Comparison of ENCODE assay signal across 1 cellular context in the genomic region with DNA sequence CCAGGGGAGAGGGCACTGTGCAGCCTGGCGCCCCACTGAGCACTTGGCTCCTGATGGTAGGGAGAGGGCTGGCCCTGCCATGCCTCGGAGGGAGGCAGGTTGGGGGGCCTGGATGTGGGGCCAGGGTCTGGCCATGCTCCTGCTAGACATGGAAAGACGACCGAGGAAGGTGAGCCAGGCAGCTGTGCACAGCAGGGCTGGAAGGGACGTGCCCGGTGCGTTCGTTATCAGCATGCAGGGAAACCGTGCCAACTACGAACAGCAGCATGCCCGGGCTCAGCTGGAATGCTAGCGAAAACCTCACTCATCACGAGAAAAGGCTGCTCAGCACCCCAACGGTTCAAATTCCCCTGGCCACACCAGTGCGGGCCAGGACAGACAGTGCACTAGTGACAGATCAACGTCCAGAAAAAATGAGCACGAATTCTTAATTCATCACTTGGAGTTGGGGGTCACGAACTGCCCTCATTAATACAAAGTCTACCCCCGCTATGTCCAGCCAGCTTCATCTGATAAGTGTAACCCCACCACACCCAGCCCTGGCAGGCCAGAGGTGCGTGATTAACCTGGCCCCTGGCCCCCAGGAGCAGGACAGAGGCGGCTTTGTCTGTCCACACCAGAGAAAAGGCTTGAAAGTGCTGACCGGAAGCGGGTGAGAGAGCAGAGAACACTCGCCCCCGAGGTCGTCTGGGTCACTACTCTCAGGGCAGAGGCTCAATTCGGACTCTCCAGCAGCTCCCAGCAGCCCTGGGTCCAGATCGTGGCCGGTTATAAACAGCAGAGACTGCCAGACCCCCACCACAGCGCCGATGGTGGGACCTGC.
TF ChIP-seq lines count a peak whose summit lies in the region.

No MANE protein-coding gene starts in this region.

TF ChIP-seq in HepG2, 621 proteins besides CTCF, POLR2A, EP300 and RAD21 (continued from another document and continues in another):
- TF ChIP-seq FOXO1 (CRISPR knock-in tag; IDR thresholded peaks at IDR 0.05) (peak; percentile 45; the same call in 1 of the 2 replicates), ZNF205 (CRISPR knock-in tag; IDR thresholded peaks at IDR 0.05) (peak; percentile 69), SP1 (IDR thresholded peaks at IDR 0.05) (no peak), SP1 (CRISPR knock-in tag; IDR thresholded peaks at IDR 0.05) (no peak), ZNF607 (CRISPR knock-in tag; IDR thresholded peaks at IDR 0.05; ENCODE audit: borderline replicate concordance) (0 out of 2 replicates have a peak, but pooled peaks have one; percentile 27), ZNF747 (CRISPR knock-in tag; IDR thresholded peaks at IDR 0.05; ENCODE audit: borderline replicate concordance) (peak; percentile 55; the same call in 1 of the 2 replicates), ZNF615 (CRISPR knock-in tag; IDR thresholded peaks at IDR 0.05; ENCODE audit: borderline replicate concordance) (no peak), MED1 (CRISPR knock-in tag; IDR thresholded peaks at IDR 0.05) (peak; percentile 84), POGZ (CRISPR knock-in tag; IDR thresholded peaks at IDR 0.05) (peak; percentile 59), PHF21A (CRISPR knock-in tag; IDR thresholded peaks at IDR 0.05) (peak; percentile 98), REXO4 (CRISPR knock-in tag; IDR thresholded peaks at IDR 0.05; ENCODE audit: borderline replicate concordance) (no peak), ZNF644 (CRISPR knock-in tag; IDR thresholded peaks at IDR 0.05; ENCODE audit: low read depth) (no peak), ZNF562 (CRISPR knock-in tag; IDR thresholded peaks at IDR 0.05; ENCODE audit: borderline replicate concordance) (no peak), ZKSCAN5 (CRISPR knock-in tag; IDR thresholded peaks at IDR 0.05) (no peak; the same call in 1 of the 2 replicates), ZNF124 (CRISPR knock-in tag; IDR thresholded peaks at IDR 0.05) (peak; percentile 77; the same call in 1 of the 2 replicates), ZNF382 (CRISPR knock-in tag; IDR thresholded peaks at IDR 0.05; ENCODE audit: borderline replicate concordance) (no peak), MYNN (CRISPR knock-in tag; IDR thresholded peaks at IDR 0.05; ENCODE audit: low read depth) (no peak), ZNF878 (CRISPR knock-in tag; IDR thresholded peaks at IDR 0.05) (no peak), BRD4 (CRISPR knock-in tag; IDR thresholded peaks at IDR 0.05) (no peak), THYN1 (CRISPR knock-in tag; IDR thresholded peaks at IDR 0.05; ENCODE audit: borderline replicate concordance, low read depth) (0 out of 2 replicates have a peak, but pooled peaks have one; percentile 77), JUND (CRISPR knock-in tag; IDR thresholded peaks at IDR 0.05) (no peak), NONO (IDR thresholded peaks at IDR 0.05) (no peak), NONO (CRISPR knock-in tag; conservative IDR thresholded peaks at IDR 0.05) (peak; percentile 93), ZNF451 (CRISPR knock-in tag; IDR thresholded peaks at IDR 0.05) (no peak), RBM22 (optimal IDR thresholded peaks at IDR 0.05; ENCODE audit: low read length) (no peak), KAT7 (CRISPR knock-in tag; IDR thresholded peaks at IDR 0.05; ENCODE audit: borderline replicate concordance) (no peak), SALL2 (CRISPR knock-in tag; IDR thresholded peaks at IDR 0.05) (0 out of 2 replicates have a peak, but pooled peaks have one; percentile 46), KAT8 (CRISPR knock-in tag; IDR thresholded peaks at IDR 0.05) (peak; percentile 71), ZBTB21 (CRISPR knock-in tag; IDR thresholded peaks at IDR 0.05) (no peak), ZNF296 (CRISPR knock-in tag; conservative IDR thresholded peaks at IDR 0.05) (peak; percentile 98), HOXA7 (CRISPR knock-in tag; IDR thresholded peaks at IDR 0.05) (no peak), MTF2 (CRISPR knock-in tag; IDR thresholded peaks at IDR 0.05; ENCODE audit: borderline replicate concordance) (no peak), POLR2AphosphoS5 (IDR thresholded peaks at IDR 0.05; ENCODE audit: low read depth, low read length) (no peak), ZNF256 (CRISPR knock-in tag; conservative IDR thresholded peaks at IDR 0.05) (no peak), ZNF317 (CRISPR knock-in tag; IDR thresholded peaks at IDR 0.05) (peak; percentile 67; the same call in 1 of the 2 replicates), RXRB (CRISPR knock-in tag; IDR thresholded peaks at IDR 0.05; ENCODE audit: borderline replicate concordance) (peak; percentile 96), ZNF20 (CRISPR knock-in tag; IDR thresholded peaks at IDR 0.05) (no peak)
- TF ChIP-seq, protein P1, sequence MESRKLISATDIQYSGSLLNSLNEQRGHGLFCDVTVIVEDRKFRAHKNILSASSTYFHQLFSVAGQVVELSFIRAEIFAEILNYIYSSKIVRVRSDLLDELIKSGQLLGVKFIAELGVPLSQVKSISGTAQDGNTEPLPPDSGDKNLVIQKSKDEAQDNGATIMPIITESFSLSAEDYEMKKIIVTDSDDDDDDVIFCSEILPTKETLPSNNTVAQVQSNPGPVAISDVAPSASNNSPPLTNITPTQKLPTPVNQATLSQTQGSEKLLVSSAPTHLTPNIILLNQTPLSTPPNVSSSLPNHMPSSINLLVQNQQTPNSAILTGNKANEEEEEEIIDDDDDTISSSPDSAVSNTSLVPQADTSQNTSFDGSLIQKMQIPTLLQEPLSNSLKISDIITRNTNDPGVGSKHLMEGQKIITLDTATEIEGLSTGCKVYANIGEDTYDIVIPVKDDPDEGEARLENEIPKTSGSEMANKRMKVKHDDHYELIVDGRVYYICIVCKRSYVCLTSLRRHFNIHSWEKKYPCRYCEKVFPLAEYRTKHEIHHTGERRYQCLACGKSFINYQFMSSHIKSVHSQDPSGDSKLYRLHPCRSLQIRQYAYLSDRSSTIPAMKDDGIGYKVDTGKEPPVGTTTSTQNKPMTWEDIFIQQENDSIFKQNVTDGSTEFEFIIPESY (CRISPR knock-in tag; IDR thresholded peaks at IDR 0.05), result 0 out of 2 replicates have a peak, but pooled peaks have one; percentile 5
- TF ChIP-seq, protein P2, sequence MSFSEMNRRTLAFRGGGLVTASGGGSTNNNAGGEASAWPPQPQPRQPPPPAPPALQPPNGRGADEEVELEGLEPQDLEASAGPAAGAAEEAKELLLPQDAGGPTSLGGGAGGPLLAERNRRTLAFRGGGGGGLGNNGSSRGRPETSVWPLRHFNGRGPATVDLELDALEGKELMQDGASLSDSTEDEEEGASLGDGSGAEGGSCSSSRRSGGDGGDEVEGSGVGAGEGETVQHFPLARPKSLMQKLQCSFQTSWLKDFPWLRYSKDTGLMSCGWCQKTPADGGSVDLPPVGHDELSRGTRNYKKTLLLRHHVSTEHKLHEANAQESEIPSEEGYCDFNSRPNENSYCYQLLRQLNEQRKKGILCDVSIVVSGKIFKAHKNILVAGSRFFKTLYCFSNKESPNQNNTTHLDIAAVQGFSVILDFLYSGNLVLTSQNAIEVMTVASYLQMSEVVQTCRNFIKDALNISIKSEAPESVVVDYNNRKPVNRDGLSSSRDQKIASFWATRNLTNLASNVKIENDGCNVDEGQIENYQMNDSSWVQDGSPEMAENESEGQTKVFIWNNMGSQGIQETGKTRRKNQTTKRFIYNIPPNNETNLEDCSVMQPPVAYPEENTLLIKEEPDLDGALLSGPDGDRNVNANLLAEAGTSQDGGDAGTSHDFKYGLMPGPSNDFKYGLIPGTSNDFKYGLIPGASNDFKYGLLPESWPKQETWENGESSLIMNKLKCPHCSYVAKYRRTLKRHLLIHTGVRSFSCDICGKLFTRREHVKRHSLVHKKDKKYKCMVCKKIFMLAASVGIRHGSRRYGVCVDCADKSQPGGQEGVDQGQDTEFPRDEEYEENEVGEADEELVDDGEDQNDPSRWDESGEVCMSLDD (CRISPR knock-in tag; IDR thresholded peaks at IDR 0.05; ENCODE audit: borderline replicate concordance), result peak; percentile 57; the same call in 1 of the 2 replicates
- TF ChIP-seq, protein P3, sequence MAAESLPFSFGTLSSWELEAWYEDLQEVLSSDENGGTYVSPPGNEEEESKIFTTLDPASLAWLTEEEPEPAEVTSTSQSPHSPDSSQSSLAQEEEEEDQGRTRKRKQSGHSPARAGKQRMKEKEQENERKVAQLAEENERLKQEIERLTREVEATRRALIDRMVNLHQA (CRISPR knock-in tag; IDR thresholded peaks at IDR 0.05), result no peak
- TF ChIP-seq, protein P4, sequence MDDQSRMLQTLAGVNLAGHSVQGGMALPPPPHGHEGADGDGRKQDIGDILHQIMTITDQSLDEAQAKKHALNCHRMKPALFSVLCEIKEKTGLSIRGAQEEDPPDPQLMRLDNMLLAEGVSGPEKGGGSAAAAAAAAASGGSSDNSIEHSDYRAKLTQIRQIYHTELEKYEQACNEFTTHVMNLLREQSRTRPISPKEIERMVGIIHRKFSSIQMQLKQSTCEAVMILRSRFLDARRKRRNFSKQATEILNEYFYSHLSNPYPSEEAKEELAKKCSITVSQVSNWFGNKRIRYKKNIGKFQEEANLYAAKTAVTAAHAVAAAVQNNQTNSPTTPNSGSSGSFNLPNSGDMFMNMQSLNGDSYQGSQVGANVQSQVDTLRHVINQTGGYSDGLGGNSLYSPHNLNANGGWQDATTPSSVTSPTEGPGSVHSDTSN (CRISPR knock-in tag; IDR thresholded peaks at IDR 0.05; ENCODE audit: borderline replicate concordance), result no peak
- TF ChIP-seq, protein P5, sequence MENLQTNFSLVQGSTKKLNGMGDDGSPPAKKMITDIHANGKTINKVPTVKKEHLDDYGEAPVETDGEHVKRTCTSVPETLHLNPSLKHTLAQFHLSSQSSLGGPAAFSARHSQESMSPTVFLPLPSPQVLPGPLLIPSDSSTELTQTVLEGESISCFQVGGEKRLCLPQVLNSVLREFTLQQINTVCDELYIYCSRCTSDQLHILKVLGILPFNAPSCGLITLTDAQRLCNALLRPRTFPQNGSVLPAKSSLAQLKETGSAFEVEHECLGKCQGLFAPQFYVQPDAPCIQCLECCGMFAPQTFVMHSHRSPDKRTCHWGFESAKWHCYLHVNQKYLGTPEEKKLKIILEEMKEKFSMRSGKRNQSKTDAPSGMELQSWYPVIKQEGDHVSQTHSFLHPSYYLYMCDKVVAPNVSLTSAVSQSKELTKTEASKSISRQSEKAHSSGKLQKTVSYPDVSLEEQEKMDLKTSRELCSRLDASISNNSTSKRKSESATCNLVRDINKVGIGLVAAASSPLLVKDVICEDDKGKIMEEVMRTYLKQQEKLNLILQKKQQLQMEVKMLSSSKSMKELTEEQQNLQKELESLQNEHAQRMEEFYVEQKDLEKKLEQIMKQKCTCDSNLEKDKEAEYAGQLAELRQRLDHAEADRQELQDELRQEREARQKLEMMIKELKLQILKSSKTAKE (CRISPR knock-in tag; IDR thresholded peaks at IDR 0.05; ENCODE audit: borderline replicate concordance), result peak; percentile 97
- TF ChIP-seq, protein P6, sequence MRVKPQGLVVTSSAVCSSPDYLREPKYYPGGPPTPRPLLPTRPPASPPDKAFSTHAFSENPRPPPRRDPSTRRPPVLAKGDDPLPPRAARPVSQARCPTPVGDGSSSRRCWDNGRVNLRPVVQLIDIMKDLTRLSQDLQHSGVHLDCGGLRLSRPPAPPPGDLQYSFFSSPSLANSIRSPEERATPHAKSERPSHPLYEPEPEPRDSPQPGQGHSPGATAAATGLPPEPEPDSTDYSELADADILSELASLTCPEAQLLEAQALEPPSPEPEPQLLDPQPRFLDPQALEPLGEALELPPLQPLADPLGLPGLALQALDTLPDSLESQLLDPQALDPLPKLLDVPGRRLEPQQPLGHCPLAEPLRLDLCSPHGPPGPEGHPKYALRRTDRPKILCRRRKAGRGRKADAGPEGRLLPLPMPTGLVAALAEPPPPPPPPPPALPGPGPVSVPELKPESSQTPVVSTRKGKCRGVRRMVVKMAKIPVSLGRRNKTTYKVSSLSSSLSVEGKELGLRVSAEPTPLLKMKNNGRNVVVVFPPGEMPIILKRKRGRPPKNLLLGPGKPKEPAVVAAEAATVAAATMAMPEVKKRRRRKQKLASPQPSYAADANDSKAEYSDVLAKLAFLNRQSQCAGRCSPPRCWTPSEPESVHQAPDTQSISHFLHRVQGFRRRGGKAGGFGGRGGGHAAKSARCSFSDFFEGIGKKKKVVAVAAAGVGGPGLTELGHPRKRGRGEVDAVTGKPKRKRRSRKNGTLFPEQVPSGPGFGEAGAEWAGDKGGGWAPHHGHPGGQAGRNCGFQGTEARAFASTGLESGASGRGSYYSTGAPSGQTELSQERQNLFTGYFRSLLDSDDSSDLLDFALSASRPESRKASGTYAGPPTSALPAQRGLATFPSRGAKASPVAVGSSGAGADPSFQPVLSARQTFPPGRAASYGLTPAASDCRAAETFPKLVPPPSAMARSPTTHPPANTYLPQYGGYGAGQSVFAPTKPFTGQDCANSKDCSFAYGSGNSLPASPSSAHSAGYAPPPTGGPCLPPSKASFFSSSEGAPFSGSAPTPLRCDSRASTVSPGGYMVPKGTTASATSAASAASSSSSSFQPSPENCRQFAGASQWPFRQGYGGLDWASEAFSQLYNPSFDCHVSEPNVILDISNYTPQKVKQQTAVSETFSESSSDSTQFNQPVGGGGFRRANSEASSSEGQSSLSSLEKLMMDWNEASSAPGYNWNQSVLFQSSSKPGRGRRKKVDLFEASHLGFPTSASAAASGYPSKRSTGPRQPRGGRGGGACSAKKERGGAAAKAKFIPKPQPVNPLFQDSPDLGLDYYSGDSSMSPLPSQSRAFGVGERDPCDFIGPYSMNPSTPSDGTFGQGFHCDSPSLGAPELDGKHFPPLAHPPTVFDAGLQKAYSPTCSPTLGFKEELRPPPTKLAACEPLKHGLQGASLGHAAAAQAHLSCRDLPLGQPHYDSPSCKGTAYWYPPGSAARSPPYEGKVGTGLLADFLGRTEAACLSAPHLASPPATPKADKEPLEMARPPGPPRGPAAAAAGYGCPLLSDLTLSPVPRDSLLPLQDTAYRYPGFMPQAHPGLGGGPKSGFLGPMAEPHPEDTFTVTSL (CRISPR knock-in tag; IDR thresholded peaks at IDR 0.05; ENCODE audit: borderline replicate concordance), result peak; percentile 84; the same call in 1 of the 2 replicates
- TF ChIP-seq, protein P7, sequence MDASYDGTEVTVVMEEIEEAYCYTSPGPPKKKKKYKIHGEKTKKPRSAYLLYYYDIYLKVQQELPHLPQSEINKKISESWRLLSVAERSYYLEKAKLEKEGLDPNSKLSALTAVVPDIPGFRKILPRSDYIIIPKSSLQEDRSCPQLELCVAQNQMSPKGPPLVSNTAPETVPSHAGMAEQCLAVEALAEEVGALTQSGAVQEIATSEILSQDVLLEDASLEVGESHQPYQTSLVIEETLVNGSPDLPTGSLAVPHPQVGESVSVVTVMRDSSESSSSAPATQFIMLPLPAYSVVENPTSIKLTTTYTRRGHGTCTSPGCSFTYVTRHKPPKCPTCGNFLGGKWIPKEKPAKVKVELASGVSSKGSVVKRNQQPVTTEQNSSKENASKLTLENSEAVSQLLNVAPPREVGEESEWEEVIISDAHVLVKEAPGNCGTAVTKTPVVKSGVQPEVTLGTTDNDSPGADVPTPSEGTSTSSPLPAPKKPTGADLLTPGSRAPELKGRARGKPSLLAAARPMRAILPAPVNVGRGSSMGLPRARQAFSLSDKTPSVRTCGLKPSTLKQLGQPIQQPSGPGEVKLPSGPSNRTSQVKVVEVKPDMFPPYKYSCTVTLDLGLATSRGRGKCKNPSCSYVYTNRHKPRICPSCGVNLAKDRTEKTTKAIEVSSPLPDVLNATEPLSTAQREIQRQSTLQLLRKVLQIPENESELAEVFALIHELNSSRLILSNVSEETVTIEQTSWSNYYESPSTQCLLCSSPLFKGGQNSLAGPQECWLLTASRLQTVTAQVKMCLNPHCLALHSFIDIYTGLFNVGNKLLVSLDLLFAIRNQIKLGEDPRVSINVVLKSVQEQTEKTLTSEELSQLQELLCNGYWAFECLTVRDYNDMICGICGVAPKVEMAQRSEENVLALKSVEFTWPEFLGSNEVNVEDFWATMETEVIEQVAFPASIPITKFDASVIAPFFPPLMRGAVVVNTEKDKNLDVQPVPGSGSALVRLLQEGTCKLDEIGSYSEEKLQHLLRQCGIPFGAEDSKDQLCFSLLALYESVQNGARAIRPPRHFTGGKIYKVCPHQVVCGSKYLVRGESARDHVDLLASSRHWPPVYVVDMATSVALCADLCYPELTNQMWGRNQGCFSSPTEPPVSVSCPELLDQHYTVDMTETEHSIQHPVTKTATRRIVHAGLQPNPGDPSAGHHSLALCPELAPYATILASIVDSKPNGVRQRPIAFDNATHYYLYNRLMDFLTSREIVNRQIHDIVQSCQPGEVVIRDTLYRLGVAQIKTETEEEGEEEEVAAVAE (CRISPR knock-in tag; IDR thresholded peaks at IDR 0.05; ENCODE audit: borderline replicate concordance), result no peak
